In genomic region chr2:64654063-64654811, GRCh38 we compare ENCODE assay signal across 8 cellular contexts. TPM values are rescaled to one million over a fixed set of nuclear protein-coding genes. Genes with fewer than 3 reads are reported as not detected.
DNase-seq lines count a peak whose midpoint lies in the region; ATAC-seq and TF ChIP-seq lines count a peak whose summit lies in the region.

No MANE protein-coding gene starts in this region.

- peak overlapping the region; percentile 95 for H3K27ac Mint-ChIP-seq in CD8-positive, alpha-beta T cell
- H3K27ac Mint-ChIP-seq in natural killer cell treated with Interleukin-12 subunit alpha and Interleukin-12 subunit beta and Interleukin-15 and Interleukin-18, amount 100 ng/mL, for 72 hours, result peak overlapping the region; percentile 62 to 85
- peak overlapping the region; percentile 88 for H3K27ac Mint-ChIP-seq in type B pancreatic cell

- intact Hi-C loops in CD8-positive, alpha-beta T cell (cut with DNase I, micrococcal nuclease), result loop anchor here (1.0 to 10.0 kb wide), 5 partner anchors 96 to 809 kb away; partner anchors contain the start of genes ACTR2 (in 1 of the 2), AFTPH (in 1 of the 2), CEP68 (in 1 of the 2) and UGP2 (in 1 of the 2)
- intact Hi-C loops in PC-3 (cut with micrococcal nuclease), result no loop called here

- BruUV-seq in PC-3 (replicated peaks; lab: Mats Ljungman, UMichigan), result no TSS peak

- peak overlapping the region; percentile 71 for H3K9ac ChIP-seq in PC-3 (ENCODE audit: low read length)

- CTCF ChIA-PET in CD8-positive, alpha-beta T cell (lab: Charles Lee), result interaction anchor here (0.8 to 14.8 kb wide), 26 partner anchors 10 to 214 kb away, joined by 3 to 222 read pairs (median 4); no protein-coding TSS in a partner anchor
- CTCF ChIA-PET in PC-3 (lab: Charles Lee), result interaction anchor here (0.5 to 2.7 kb wide), 5 partner anchors 9 to 210 kb away, joined by 3 to 18 read pairs (median 7); no protein-coding TSS in a partner anchor

- peaks cover 60% of the 10 kb centered on the region for H3K4me1 ChIP-seq in CD8-positive, alpha-beta T cell (ENCODE audit: insufficient read depth, low read length)
- peaks cover 39% of the 10 kb centered on the region for H3K4me1 ChIP-seq in PC-3 (ENCODE audit: insufficient read depth, low read length)
- peaks cover 2 to 3% of the 10 kb centered on the region in 2 donors for H3K4me1 ChIP-seq in esophagus (ENCODE audit: control insufficient read depth in 2 of 2, insufficient read depth in 2 of 2, low read length in 1 of 2)

- peaks cover 29% of the 10 kb centered on the region for H4K20me1 ChIP-seq in PC-3 (ENCODE audit: low read length)

- H3K4me3 Mint-ChIP-seq in CD8-positive, alpha-beta T cell, result peak overlapping the region; percentile 92
- H3K4me3 Mint-ChIP-seq in activated T-cell treated with anti-CD3 and anti-CD28 coated beads, Interleukin-2, amount 50 U/mL, for 4 hours, result peak overlapping the region; percentile 81
- peak overlapping the region; percentile 83 for H3K4me3 Mint-ChIP-seq in natural killer cell treated with Interleukin-12 subunit alpha and Interleukin-12 subunit beta and Interleukin-15 and Interleukin-18, amount 100 ng/mL, for 72 hours
- peak overlapping the region; percentile 91 for H3K4me3 Mint-ChIP-seq in type B pancreatic cell

- H3K4me3 ChIP-seq in CD8-positive, alpha-beta T cell (ENCODE audit: low read depth, low read length), result peak overlapping the region; percentile 76
- peak overlapping the region; percentile 91 for H3K4me3 ChIP-seq in PC-3 (ENCODE audit: low read length)
- H3K4me3 ChIP-seq in esophagus (ENCODE audit: low read depth in 1 of 2, low read length in 2 of 2), result peak overlapping the region; percentile 74 to 76

- no peaks in the 10 kb centered on the region for H3K9me3 Mint-ChIP-seq in CD8-positive, alpha-beta T cell
- H3K9me3 Mint-ChIP-seq in activated T-cell treated with anti-CD3 and anti-CD28 coated beads, Interleukin-2, amount 50 U/mL, for 4 hours, result no peaks in the 10 kb centered on the region
- no peaks in the 10 kb centered on the region for H3K9me3 Mint-ChIP-seq in natural killer cell treated with Interleukin-12 subunit alpha and Interleukin-12 subunit beta and Interleukin-15 and Interleukin-18, amount 100 ng/mL, for 72 hours
- no peaks in the 10 kb centered on the region for H3K9me3 Mint-ChIP-seq in type B pancreatic cell

- peak; percentile 60 for ATAC-seq in CD8-positive, alpha-beta T cell
- peak; percentile 34 for ATAC-seq in GM19467 (IDR thresholded peaks at IDR 0.05; ENCODE audit: unreplicated experiment)
- ATAC-seq in PC-3, result peak; percentile 43
- peak; percentile 55 to 58 for ATAC-seq in activated T-cell treated with anti-CD3 and anti-CD28 coated beads, Interleukin-2, amount 50 U/mL, for 4 hours
- peak; percentile 75 to 79 for ATAC-seq in natural killer cell treated with Interleukin-12 subunit alpha and Interleukin-12 subunit beta and Interleukin-15 and Interleukin-18, amount 100 ng/mL, for 72 hours

- WGBS in esophagus, 2 donors, result 0 to 1% methylated on average over 70 of the region's 70 CpGs

- H2AFZ ChIP-seq in PC-3 (ENCODE audit: low read length), result peak overlapping the region; percentile 70

- H3K79me2 ChIP-seq in PC-3 (ENCODE audit: low read length), result peaks cover 55% of the 10 kb centered on the region

- H3F3A ChIP-seq in PC-3 (ENCODE audit: low read length, unreplicated experiment), result peaks cover 6% of the 10 kb centered on the region

- peak overlapping the region; percentile 72 for H3K27ac ChIP-seq in CD8-positive, alpha-beta T cell (ENCODE audit: low read depth, low read length)
- peak overlapping the region; percentile 40 for H3K27ac ChIP-seq in PC-3 (ENCODE audit: low read length)
- H3K27ac ChIP-seq in esophagus (ENCODE audit: low read depth in 2 of 2, low read length in 1 of 2), result peak overlapping the region; percentile 95 to 99

- H3K9me2 ChIP-seq in PC-3 (replicated peaks; ENCODE audit: low read length), result no peaks in the 10 kb centered on the region

- POLR2A ChIA-PET in CD8-positive, alpha-beta T cell (lab: Charles Lee), result interaction anchor here (0.6 to 8.1 kb wide), 37 partner anchors 10 to 402 kb away, joined by 3 to 142 read pairs (median 5); partner anchors contain the start of genes AFTPH and CEP68
- POLR2A ChIA-PET in PC-3 (lab: Charles Lee; ENCODE audit: unreplicated experiment), result interaction anchor here (0.6 to 3.3 kb wide), 11 partner anchors 10 to 1534 kb away, joined by 3 to 46 read pairs (median 4); no protein-coding TSS in a partner anchor

- TF ChIP-seq CTCF in CD8-positive, alpha-beta T cell (IDR thresholded peaks at IDR 0.05), result no peak
- TF ChIP-seq CTCF in PC-3 (conservative IDR thresholded peaks at IDR 0.05; ENCODE audit: low read depth, low read length) (no peak), type B pancreatic cell (conservative IDR thresholded peaks at IDR 0.05) (no peak)

- H3K27me3 Mint-ChIP-seq in CD8-positive, alpha-beta T cell (ENCODE audit: low read depth), result no peaks in the 10 kb centered on the region
- H3K27me3 Mint-ChIP-seq in activated T-cell treated with anti-CD3 and anti-CD28 coated beads, Interleukin-2, amount 50 U/mL, for 4 hours (ENCODE audit: low read depth), result no peaks in the 10 kb centered on the region
- no peaks in the 10 kb centered on the region for H3K27me3 Mint-ChIP-seq in natural killer cell treated with Interleukin-12 subunit alpha and Interleukin-12 subunit beta and Interleukin-15 and Interleukin-18, amount 100 ng/mL, for 72 hours
- no peaks in the 10 kb centered on the region for H3K27me3 Mint-ChIP-seq in type B pancreatic cell

- H3K4me2 ChIP-seq in PC-3 (ENCODE audit: low read length), result peak overlapping the region; percentile 94

- peak; percentile 47 to 86 (median 69) for DNase-seq in CD8-positive, alpha-beta T cell
- DNase-seq in HK-2 (ENCODE audit: unreplicated experiment), result peak; percentile 93
- peak; percentile 85 for DNase-seq in PC-3
- DNase-seq in activated T-cell treated with anti-CD3 and anti-CD28 coated beads, Interleukin-2, amount 50 U/mL, for 4 hours, result peak; percentile 61
- DNase-seq in natural killer cell treated with Interleukin-12 subunit alpha and Interleukin-12 subunit beta and Interleukin-15 and Interleukin-18, amount 100 ng/mL, for 72 hours (ENCODE audit: low spot score), result peak; percentile 78
- peak; percentile 83 for DNase-seq in type B pancreatic cell (ENCODE audit: extremely low spot score, unreplicated experiment)

- H3K4me1 Mint-ChIP-seq in CD8-positive, alpha-beta T cell (ENCODE audit: low read depth), result peaks cover 77% of the 10 kb centered on the region
- H3K4me1 Mint-ChIP-seq in activated T-cell treated with anti-CD3 and anti-CD28 coated beads, Interleukin-2, amount 50 U/mL, for 4 hours (ENCODE audit: low read depth), result peaks cover 65% of the 10 kb centered on the region
- H3K4me1 Mint-ChIP-seq in natural killer cell treated with Interleukin-12 subunit alpha and Interleukin-12 subunit beta and Interleukin-15 and Interleukin-18, amount 100 ng/mL, for 72 hours (ENCODE audit: low read depth in 2 of 2), result peaks cover 31 to 41% of the 10 kb centered on the region in 2 donors
- peaks cover 46% of the 10 kb centered on the region for H3K4me1 Mint-ChIP-seq in type B pancreatic cell (ENCODE audit: unreplicated experiment)

- peaks cover 9% of the 10 kb centered on the region for H3K36me3 Mint-ChIP-seq in CD8-positive, alpha-beta T cell
- H3K36me3 Mint-ChIP-seq in activated T-cell treated with anti-CD3 and anti-CD28 coated beads, Interleukin-2, amount 50 U/mL, for 4 hours (ENCODE audit: insufficient read depth), result no peaks in the 10 kb centered on the region
- H3K36me3 Mint-ChIP-seq in natural killer cell treated with Interleukin-12 subunit alpha and Interleukin-12 subunit beta and Interleukin-15 and Interleukin-18, amount 100 ng/mL, for 72 hours, result no peaks in the 10 kb centered on the region
- H3K36me3 Mint-ChIP-seq in type B pancreatic cell, result no peaks in the 10 kb centered on the region

- no peaks in the 10 kb centered on the region for H3K27me3 ChIP-seq in CD8-positive, alpha-beta T cell (ENCODE audit: insufficient read depth, low read length)
- H3K27me3 ChIP-seq in PC-3 (ENCODE audit: low read length), result no peaks in the 10 kb centered on the region
- H3K27me3 ChIP-seq in esophagus (ENCODE audit: control insufficient read depth in 1 of 2, insufficient read depth in 2 of 2, low read length in 2 of 2), result no peaks in the 10 kb centered on the region

- no peaks in the 10 kb centered on the region for H3K9me3 ChIP-seq in CD8-positive, alpha-beta T cell (ENCODE audit: low read length)
- H3K9me3 ChIP-seq in PC-3 (ENCODE audit: low read length), result no peaks in the 10 kb centered on the region
- no peaks in the 10 kb centered on the region for H3K9me3 ChIP-seq in esophagus (ENCODE audit: control insufficient read depth in 2 of 2, insufficient read depth in 1 of 2, low read depth in 1 of 2, low read length in 1 of 2)

- H3K36me3 ChIP-seq in CD8-positive, alpha-beta T cell (ENCODE audit: insufficient read depth, low read length), result no peaks in the 10 kb centered on the region
- H3K36me3 ChIP-seq in PC-3 (ENCODE audit: low read depth, low read length) (no peaks in the 10 kb centered on the region), esophagus (ENCODE audit: control insufficient read depth in 2 of 2, insufficient read depth in 2 of 2, low read length in 1 of 2) (no peaks in the 10 kb centered on the region)

RNA-seq across cellular contexts. Expression of gene SERTAD2, which starts 0.5 kb away (rescaled TPM):
- 10 to 100 TPM; 47.5 to 48.8 TPM for total RNA-seq in CD8-positive, alpha-beta T cell
- total RNA-seq in PC-3 (2014; rRNA removed) (19.8 and 34.9 TPM in 2 replicates), type B pancreatic cell (ENCODE audit: low replicate concordance) (19.2 and 26.2 TPM in 2 replicates)
- 10 to 100 TPM; 10.5 to 14.2 (median 12.7) TPM for total RNA-seq in activated T-cell treated with anti-CD3 and anti-CD28 coated beads, Interleukin-2, amount 50 U/mL, for 4 hours
- 10 to 100 TPM; 13.6 to 22.9 TPM for polyA plus RNA-seq in esophagus
- 10 to 100 TPM; 15.6 to 23.9 TPM for total RNA-seq in natural killer cell treated with Interleukin-12 subunit alpha and Interleukin-12 subunit beta and Interleukin-15 and Interleukin-18, amount 100 ng/mL, for 72 hours

Comparison
In these comparisons a context has a peak if more than half of its experiments do, and no peak if none do; other contexts are left out.
1. Peak in every context shown above with its lines: DNase-seq, ATAC-seq, H3K4me3 ChIP-seq and H3K27ac ChIP-seq.
2. H3K27ac ChIP-seq: peak in every context shown above with its lines; median percentile 97 in esophagus; 72 in CD8-positive, alpha-beta T cell; 40 in PC-3.